30 cellular contexts compared by ENCODE assay signal in genomic region chr20:63328716-63329275, GRCh38. TPM values are rescaled to one million over a fixed set of nuclear protein-coding genes. Genes with fewer than 3 reads are reported as not detected.
"Had no signal": no experiment of that assay in that cellular context is flagged by ENCODE, and none has a peak within 500 bp of the region (broad histone marks: within the 10 kb centered on the region; RNA-seq: fewer than 3 reads in every experiment).

No MANE protein-coding gene starts in this region.

- ATAC-seq: gastrocnemius medialis, heart left ventricle, left colon, sciatic nerve had no signal

- H3K27me3 ChIP-seq: hepatocyte, testis had no signal

- DNase-seq: caudate nucleus; dorsolateral prefrontal cortex; effector CD4-positive, alpha-beta T cell; foreskin fibroblast; gastrocnemius medialis; left colon; mammary epithelial cell; mesendoderm; midbrain; naive thymus-derived CD4-positive, alpha-beta T cell; nucleus accumbens; stimulated activated CD4-positive, alpha-beta T cell treated with anti-CD3 and anti-CD28 coated beads, Interleukin-12 subunit alpha, Interleukin-12 subunit beta, amount 100 ng/mL, for 4 hours; stimulated activated CD4-positive, alpha-beta T cell treated with anti-CD3 and anti-CD28 coated beads, Interleukin-1b, Interleukin-23, amount 100 ng/mL, for 48 hours; stimulated activated CD4-positive, alpha-beta T cell treated with anti-CD3 and anti-CD28 coated beads, Interleukin-4, amount 100 ng/mL, for 1 hour; stimulated activated CD8-positive, alpha-beta memory T cell treated with anti-CD3 and anti-CD28 coated beads, Interleukin-4, amount 100 ng/mL, for 48 hours; stomach; testis; tibial artery had no signal

- H3K4me3 ChIP-seq: dorsolateral prefrontal cortex, gastrocnemius medialis, heart left ventricle, hepatocyte, neural progenitor cell, smooth muscle cell, stomach, testis, tibial artery had no signal

- H3K36me3 ChIP-seq: gastrocnemius medialis, heart left ventricle, neural progenitor cell, stomach, tibial artery had no signal

- H3K4me1 ChIP-seq: gastrocnemius medialis, heart left ventricle, neural progenitor cell, stomach, testis, tibial artery had no signal

- H3K27ac ChIP-seq: dorsolateral prefrontal cortex, gastrocnemius medialis, heart left ventricle, hepatocyte, neural progenitor cell, stomach, testis, tibial artery had no signal

- H3K9me3 ChIP-seq: gastrocnemius medialis, testis had no signal

RNA-seq across cellular contexts. Expression of gene CHRNA4, which starts 32.4 kb away (rescaled TPM):
- total RNA-seq: gastrocnemius medialis; glomerular endothelial cell; hepatocyte; kidney epithelial cell; left colon; mammary epithelial cell; mucosa of gallbladder; naive thymus-derived CD4-positive, alpha-beta T cell; osteocyte; pulmonary artery endothelial cell; smooth muscle cell; subcutaneous adipose tissue had no signal

RNA-seq across cellular contexts. Expression of gene COL20A1, which starts 35.8 kb away (rescaled TPM):
- total RNA-seq: glomerular endothelial cell, heart left ventricle, hepatocyte, kidney epithelial cell, left colon, lower leg skin, mammary epithelial cell, osteocyte, pulmonary artery endothelial cell, subcutaneous adipose tissue had no signal
